2 cellular contexts compared by ENCODE assay signal in genomic region chr2:234138836-234139235, GRCh38.
TF ChIP-seq lines count a peak whose summit lies in the region.

No MANE protein-coding gene starts in this region.

TF ChIP-seq in HepG2, 621 proteins besides CTCF, POLR2A, EP300 and RAD21 (continued from another document):
- TF ChIP-seq, protein P1, sequence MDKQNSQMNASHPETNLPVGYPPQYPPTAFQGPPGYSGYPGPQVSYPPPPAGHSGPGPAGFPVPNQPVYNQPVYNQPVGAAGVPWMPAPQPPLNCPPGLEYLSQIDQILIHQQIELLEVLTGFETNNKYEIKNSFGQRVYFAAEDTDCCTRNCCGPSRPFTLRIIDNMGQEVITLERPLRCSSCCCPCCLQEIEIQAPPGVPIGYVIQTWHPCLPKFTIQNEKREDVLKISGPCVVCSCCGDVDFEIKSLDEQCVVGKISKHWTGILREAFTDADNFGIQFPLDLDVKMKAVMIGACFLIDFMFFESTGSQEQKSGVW (CRISPR knock-in tag; IDR thresholded peaks at IDR 0.05; ENCODE audit: borderline replicate concordance), result no peak
- TF ChIP-seq LCORL (IDR thresholded peaks at IDR 0.05) (no peak), LCORL (CRISPR knock-in tag; IDR thresholded peaks at IDR 0.05) (no peak), ZNF563 (CRISPR knock-in tag; IDR thresholded peaks at IDR 0.05) (no peak), ZFP36L2 (CRISPR knock-in tag; IDR thresholded peaks at IDR 0.05) (no peak), GFI1 (CRISPR knock-in tag; IDR thresholded peaks at IDR 0.05; ENCODE audit: borderline replicate concordance) (no peak), HNF1A (IDR thresholded peaks at IDR 0.05; ENCODE audit: low read depth) (no peak), HNF1A (CRISPR knock-in tag; IDR thresholded peaks at IDR 0.05; ENCODE audit: borderline replicate concordance) (no peak), HNF1B (CRISPR knock-in tag; IDR thresholded peaks at IDR 0.05) (no peak), ZNF430 (CRISPR knock-in tag; IDR thresholded peaks at IDR 0.05) (no peak), DDIT3 (CRISPR knock-in tag; IDR thresholded peaks at IDR 0.05) (no peak)

TF ChIP-seq in HEK293T, 16 proteins besides CTCF, POLR2A, EP300 and RAD21 (continued from another document):
- TF ChIP-seq ARNT (IDR thresholded peaks at IDR 0.05) (no peak), LEF1 (IDR thresholded peaks at IDR 0.05; ENCODE audit: borderline replicate concordance) (no peak), ELF4 (IDR thresholded peaks at IDR 0.05) (no peak), CTBP1 (IDR thresholded peaks at IDR 0.05; ENCODE audit: borderline replicate concordance) (no peak), L3MBTL2 (conservative IDR thresholded peaks at IDR 0.05) (no peak), TARDBP (IDR thresholded peaks at IDR 0.05) (no peak), HDGF (IDR thresholded peaks at IDR 0.05; ENCODE audit: borderline replicate concordance) (no peak), SUZ12 (IDR thresholded peaks at IDR 0.05) (no peak)
